ENCODE assay signal across 8 cellular contexts in genomic region chr4:103075894-103076776, GRCh38. TPM values are rescaled to one million over a fixed set of nuclear protein-coding genes. Genes with fewer than 3 reads are reported as not detected.
DNase-seq lines count a peak whose midpoint lies in the region; ATAC-seq and TF ChIP-seq lines count a peak whose summit lies in the region.

Gene SLC9B2 (minus strand): TSS chr4:103076761. CDS start chr4:103067550, 9,211 bp downstream.

- DNase-seq in NCI-H2196 (lab: John Stamatoyannopoulos, UW; ENCODE audit: unreplicated experiment) (peak; percentile 9), NCI-H2196 treated with DMSO at 0.1 percent for 48 hours (lab: John Stamatoyannopoulos, UW; ENCODE audit: unreplicated experiment) (no peak), NCI-H146 treated with DMSO at 0.1 percent for 48 hours (lab: John Stamatoyannopoulos, UW; ENCODE audit: unreplicated experiment) (peak; percentile 4), coronary artery (ENCODE audit: low spot score) (peak; percentile 81), left lobe of liver (ENCODE audit: low spot score) (peak; percentile 78)
- peak; percentile 90 for DNase-seq in activated CD4-positive, alpha-beta T cell treated with anti-CD3 and anti-CD28 coated beads, Interleukin-2, amount 10 ng/mL, durations not matched to agents 24 days and 14 days
- DNase-seq in stimulated activated CD4-positive, alpha-beta T cell treated with anti-CD3 and anti-CD28 coated beads, Interleukin-2, amount 100 ng/mL, for 24 hours = peak; percentile 69 to 70

- H3K27ac Mint-ChIP-seq in activated CD4-positive, alpha-beta T cell treated with anti-CD3 and anti-CD28 coated beads, Interleukin-2, amount 10 ng/mL, durations not matched to agents 24 days and 14 days = peak within 1 kb of the TSS; percentile 96

- peak within 1 kb of the TSS; percentile 78 for H3K4me3 ChIP-seq in coronary artery

- peaks cover 32% of the 10 kb centered on the region for H3K36me3 Mint-ChIP-seq in activated CD4-positive, alpha-beta T cell treated with anti-CD3 and anti-CD28 coated beads, Interleukin-2, amount 10 ng/mL, durations not matched to agents 24 days and 14 days (ENCODE audit: low read depth)

- no peak for TF ChIP-seq CTCF in coronary artery (IDR thresholded peaks at IDR 0.05)

- peak within 1 kb of the TSS; percentile 88 for H3K4me3 Mint-ChIP-seq in activated CD4-positive, alpha-beta T cell treated with anti-CD3 and anti-CD28 coated beads, Interleukin-2, amount 10 ng/mL, durations not matched to agents 24 days and 14 days

- H3K27me3 Mint-ChIP-seq in activated CD4-positive, alpha-beta T cell treated with anti-CD3 and anti-CD28 coated beads, Interleukin-2, amount 10 ng/mL, durations not matched to agents 24 days and 14 days = no peaks in the 10 kb centered on the region

- ATAC-seq in HG02840 (IDR thresholded peaks at IDR 0.05; ENCODE audit: low FRiP score, unreplicated experiment) (peak; percentile 50), left lobe of liver (peak; percentile 80)

- intact Hi-C loops in activated CD4-positive, alpha-beta T cell treated with anti-CD3 and anti-CD28 coated beads, Interleukin-2, amount 10 ng/mL, durations not matched to agents 24 days and 14 days (cut with micrococcal nuclease) = loop anchor here (1.0 to 2.0 kb wide), 5 partner anchors 23 to 731 kb away; partner anchors contain the start of genes BDH2, SLC39A8 and SLC9B1

- no peaks in the 10 kb centered on the region for H3K9me3 Mint-ChIP-seq in activated CD4-positive, alpha-beta T cell treated with anti-CD3 and anti-CD28 coated beads, Interleukin-2, amount 10 ng/mL, durations not matched to agents 24 days and 14 days

- H3K4me1 Mint-ChIP-seq in activated CD4-positive, alpha-beta T cell treated with anti-CD3 and anti-CD28 coated beads, Interleukin-2, amount 10 ng/mL, durations not matched to agents 24 days and 14 days = peaks cover 37% of the 10 kb centered on the region

- peak within 1 kb of the TSS; percentile 84 to 87 for H3K27ac ChIP-seq in coronary artery

RNA-seq across cellular contexts. Expression of gene SLC9B2, which starts in this region (rescaled TPM):
- total RNA-seq in activated CD4-positive, alpha-beta T cell treated with anti-CD3 and anti-CD28 coated beads, Interleukin-2, amount 10 ng/mL, durations not matched to agents 24 days and 14 days = 37.6 and 39.7 TPM in 2 replicates
- 32.3 TPM for total RNA-seq in left lobe of liver
